32 cellular contexts compared by ENCODE assay signal in genomic region chr10:50331486-50331885, GRCh38.
"Had no signal": no experiment of that assay in that cellular context is flagged by ENCODE, and none has a peak within 500 bp of the region (broad histone marks: within the 10 kb centered on the region; RNA-seq: fewer than 3 reads in every experiment).

No MANE protein-coding gene starts in this region.

- H3K36me3 ChIP-seq: adrenal gland had no signal

- FAIRE-seq: colon, endometrium, endothelial cell of umbilical vein, TTC549 had no signal

- H3K4me3 Mint-ChIP-seq: activated CD4-positive, alpha-beta T cell treated with anti-CD3 and anti-CD28 coated beads, Interleukin-2, amount 10 ng/mL, durations not matched to agents 7 days and 5 days; activated CD8-positive, alpha-beta T cell treated with anti-CD3 and anti-CD28 coated beads for 36 hours; activated naive CD4-positive, alpha-beta T cell treated with anti-CD3 and anti-CD28 coated beads for 36 hours; activated naive CD4-positive, alpha-beta T cell treated with anti-CD3 and anti-CD28 coated beads, Interleukin-2, amount 50 U/mL, for 24 hours; activated naive CD8-positive, alpha-beta T cell treated with anti-CD3 and anti-CD28 coated beads for 36 hours; activated naive CD8-positive, alpha-beta T cell treated with anti-CD3 and anti-CD28 coated beads, Interleukin-2, amount 50 U/mL, for 24 hours; activated T-helper 1 cell treated with anti-CD3 and anti-CD28 coated beads, Interleukin-12 subunit alpha, Interleukin-12 subunit beta, Interleukin-2, Interleukin-4 antibody, amounts not matched to agents 30 ng/mL and 10 ng/mL and 1 ng/mL, durations not matched to agents 14 hours and 24 hours and 36 hours; WTC11 had no signal

- H3K27ac ChIP-seq: adrenal gland, body of pancreas, epithelial cell of prostate, esophagus squamous epithelium, gastroesophageal sphincter, VCaP had no signal

- DNase-seq: activated CD4-positive, alpha-beta T cell treated with anti-CD3 and anti-CD28 coated beads for 1 hour; activated CD4-positive, alpha-beta T cell treated with anti-CD3 and anti-CD28 coated beads for 4 hours; activated CD4-positive, alpha-beta T cell treated with anti-CD3 and anti-CD28 coated beads, Interleukin-2, amount 10 ng/mL, durations not matched to agents 7 days and 5 days; activated CD4-positive, alpha-beta T cell treated with anti-CD3 and anti-CD28 coated beads, Interleukin-2, amount 50 U/mL, for 4 hours; activated CD8-positive, alpha-beta memory T cell treated with anti-CD3 and anti-CD28 coated beads for 24 hours; activated CD8-positive, alpha-beta T cell treated with anti-CD3 and anti-CD28 coated beads for 36 hours; activated effector memory CD4-positive, alpha-beta T cell treated with anti-CD3 and anti-CD28 coated beads, Interleukin-2, amount 50 U/mL, for 16 hours; activated naive CD4-positive, alpha-beta T cell treated with anti-CD3 and anti-CD28 coated beads for 36 hours; activated naive CD8-positive, alpha-beta T cell treated with anti-CD3 and anti-CD28 coated beads for 36 hours; activated naive CD8-positive, alpha-beta T cell treated with anti-CD3 and anti-CD28 coated beads, Interleukin-2, amount 50 U/mL, for 24 hours; activated T-cell treated with anti-CD3 and anti-CD28 coated beads, Interleukin-2, amount 50 U/mL, for 1 hour; activated T-cell treated with anti-CD3 and anti-CD28 coated beads, Interleukin-2, amount 50 U/mL, for 48 hours; amygdala; aorta; body of pancreas; caudate nucleus; effector CD8-positive, alpha-beta T cell; esophagus squamous epithelium; foreskin melanocyte; T-helper 2 cell had no signal

- H3K27me3 Mint-ChIP-seq: activated CD4-positive, alpha-beta T cell treated with anti-CD3 and anti-CD28 coated beads, Interleukin-2, amount 10 ng/mL, durations not matched to agents 7 days and 5 days; activated CD8-positive, alpha-beta T cell treated with anti-CD3 and anti-CD28 coated beads for 36 hours; activated naive CD4-positive, alpha-beta T cell treated with anti-CD3 and anti-CD28 coated beads, Interleukin-2, amount 50 U/mL, for 24 hours; activated naive CD8-positive, alpha-beta T cell treated with anti-CD3 and anti-CD28 coated beads for 36 hours; activated naive CD8-positive, alpha-beta T cell treated with anti-CD3 and anti-CD28 coated beads, Interleukin-2, amount 50 U/mL, for 24 hours had no signal

- H3K4me3 ChIP-seq: adrenal gland, body of pancreas, esophagus squamous epithelium, gastroesophageal sphincter had no signal

- H3K27me3 ChIP-seq: adrenal gland, body of pancreas, esophagus squamous epithelium, gastroesophageal sphincter had no signal

- H3K36me3 Mint-ChIP-seq: WTC11 had no signal

- ATAC-seq: activated CD8-positive, alpha-beta T cell treated with anti-CD3 and anti-CD28 coated beads for 36 hours; activated naive CD8-positive, alpha-beta T cell treated with anti-CD3 and anti-CD28 coated beads, Interleukin-2, amount 50 U/mL, for 24 hours; body of pancreas; gastroesophageal sphincter; WTC11 had no signal

- H3K9me3 Mint-ChIP-seq: activated CD4-positive, alpha-beta T cell treated with anti-CD3 and anti-CD28 coated beads, Interleukin-2, amount 10 ng/mL, durations not matched to agents 7 days and 5 days; activated CD8-positive, alpha-beta T cell treated with anti-CD3 and anti-CD28 coated beads for 36 hours; activated naive CD4-positive, alpha-beta T cell treated with anti-CD3 and anti-CD28 coated beads for 36 hours; activated naive CD4-positive, alpha-beta T cell treated with anti-CD3 and anti-CD28 coated beads, Interleukin-2, amount 50 U/mL, for 24 hours; activated naive CD8-positive, alpha-beta T cell treated with anti-CD3 and anti-CD28 coated beads for 36 hours; activated naive CD8-positive, alpha-beta T cell treated with anti-CD3 and anti-CD28 coated beads, Interleukin-2, amount 50 U/mL, for 24 hours; activated T-helper 1 cell treated with anti-CD3 and anti-CD28 coated beads, Interleukin-12 subunit alpha, Interleukin-12 subunit beta, Interleukin-2, Interleukin-4 antibody, amounts not matched to agents 30 ng/mL and 10 ng/mL and 1 ng/mL, durations not matched to agents 14 hours and 24 hours and 36 hours; activated T-helper 2 cell treated with anti-CD3 and anti-CD28 coated beads, Interferon-gamma antibody, Interleukin-2, Interleukin-4, amounts not matched to agents 10 μg/mL and 5 μg/mL and 100 μg/mL, durations not matched to agents 14 hours and 24 hours and 36 hours; WTC11 had no signal

- H3K9me3 ChIP-seq: adrenal gland, body of pancreas, esophagus squamous epithelium, gastroesophageal sphincter had no signal

- H3K27ac Mint-ChIP-seq: activated CD4-positive, alpha-beta T cell treated with anti-CD3 and anti-CD28 coated beads, Interleukin-2, amount 10 ng/mL, durations not matched to agents 7 days and 5 days; activated CD8-positive, alpha-beta T cell treated with anti-CD3 and anti-CD28 coated beads for 36 hours; activated naive CD4-positive, alpha-beta T cell treated with anti-CD3 and anti-CD28 coated beads for 36 hours; activated naive CD4-positive, alpha-beta T cell treated with anti-CD3 and anti-CD28 coated beads, Interleukin-2, amount 50 U/mL, for 24 hours; activated naive CD8-positive, alpha-beta T cell treated with anti-CD3 and anti-CD28 coated beads for 36 hours; activated naive CD8-positive, alpha-beta T cell treated with anti-CD3 and anti-CD28 coated beads, Interleukin-2, amount 50 U/mL, for 24 hours; activated T-helper 1 cell treated with anti-CD3 and anti-CD28 coated beads, Interleukin-12 subunit alpha, Interleukin-12 subunit beta, Interleukin-2, Interleukin-4 antibody, amounts not matched to agents 30 ng/mL and 10 ng/mL and 1 ng/mL, durations not matched to agents 14 hours and 24 hours and 36 hours; activated T-helper 2 cell treated with anti-CD3 and anti-CD28 coated beads, Interferon-gamma antibody, Interleukin-2, Interleukin-4, amounts not matched to agents 10 μg/mL and 5 μg/mL and 100 μg/mL, durations not matched to agents 14 hours and 24 hours and 36 hours; WTC11 had no signal
